Comparison of ENCODE assay signal across 27 cellular contexts in genomic region chr20:23534801-23535593, GRCh38. TPM values are rescaled to one million over a fixed set of nuclear protein-coding genes. Genes with fewer than 3 reads are reported as not detected.
"Had no signal": no experiment of that assay in that cellular context is flagged by ENCODE, and none has a peak within 500 bp of the region (broad histone marks: within the 10 kb centered on the region; RNA-seq: fewer than 3 reads in every experiment).

No MANE protein-coding gene starts in this region.

- H3K9me3 ChIP-seq: MG63 had no signal

- DNase-seq: activated B cell treated with CpG ODN at 0.5 μM for 24 hours; activated CD4-positive, alpha-beta T cell treated with anti-CD3 and anti-CD28 coated beads for 1 hour; activated CD4-positive, alpha-beta T cell treated with anti-CD3 and anti-CD28 coated beads, Interleukin-2, amount 10 ng/mL, durations not matched to agents 24 days and 14 days; activated CD4-positive, alpha-beta T cell treated with anti-CD3 and anti-CD28 coated beads, Interleukin-2, amount 50 U/mL, for 48 hours; activated CD8-positive, alpha-beta memory T cell treated with anti-CD3 and anti-CD28 coated beads, Interleukin-2, amount 10 ng/mL, durations not matched to agents 7 days and 5 days; activated effector memory CD4-positive, alpha-beta T cell treated with anti-CD3 and anti-CD28 coated beads, Interleukin-2, amount 50 U/mL, for 16 hours; activated naive CD4-positive, alpha-beta T cell treated with Interleukin-2 at 50 U/mL for 16 hours; activated naive CD8-positive, alpha-beta T cell treated with anti-CD3 and anti-CD28 coated beads, Interleukin-2, amount 50 U/mL, for 24 hours; activated T-cell treated with anti-CD3 and anti-CD28 coated beads, Interleukin-2, amount 50 U/mL, for 24 hours; amniotic stem cell; MG63; NCI-H1105; NCI-H1436 treated with DMSO at 0.1 percent for 48 hours; NCI-H187 treated with DMSO at 0.1 percent for 48 hours; NCI-H2171 treated with DMSO at 0.1 percent for 48 hours; NCI-H226; NCI-H526; NCI-H82; SIG-M5; T-helper 17 cell; T-helper 9 cell had no signal

- H3K36me3 ChIP-seq: MG63 had no signal

- FAIRE-seq: astrocyte had no signal

- H3K27me3 ChIP-seq: MG63 had no signal

- H3K9me3 Mint-ChIP-seq: activated B cell treated with CpG ODN at 0.5 μM for 24 hours had no signal

- H3K27me3 Mint-ChIP-seq: activated B cell treated with CpG ODN at 0.5 μM for 24 hours, brain had no signal

- H3K4me3 ChIP-seq: MG63 had no signal

- H3K4me3 Mint-ChIP-seq: activated B cell treated with CpG ODN at 0.5 μM for 24 hours; activated CD4-positive, alpha-beta T cell treated with anti-CD3 and anti-CD28 coated beads, Interleukin-2, amount 10 ng/mL, durations not matched to agents 24 days and 14 days; activated CD8-positive, alpha-beta memory T cell treated with anti-CD3 and anti-CD28 coated beads, Interleukin-2, amount 10 ng/mL, durations not matched to agents 7 days and 5 days; activated naive CD8-positive, alpha-beta T cell treated with anti-CD3 and anti-CD28 coated beads, Interleukin-2, amount 50 U/mL, for 24 hours; activated T-cell treated with anti-CD3 and anti-CD28 coated beads, Interleukin-2, amount 50 U/mL, for 24 hours; brain; T-helper 17 cell had no signal

- H3K27ac Mint-ChIP-seq: activated B cell treated with CpG ODN at 0.5 μM for 24 hours; activated CD4-positive, alpha-beta T cell treated with anti-CD3 and anti-CD28 coated beads, Interleukin-2, amount 10 ng/mL, durations not matched to agents 24 days and 14 days; activated CD8-positive, alpha-beta memory T cell treated with anti-CD3 and anti-CD28 coated beads, Interleukin-2, amount 10 ng/mL, durations not matched to agents 7 days and 5 days; activated naive CD4-positive, alpha-beta T cell treated with anti-CD3 and anti-CD28 coated beads, Interleukin-2, amount 50 U/mL, for 72 hours; activated naive CD8-positive, alpha-beta T cell treated with anti-CD3 and anti-CD28 coated beads, Interleukin-2, amount 50 U/mL, for 24 hours; activated T-cell treated with anti-CD3 and anti-CD28 coated beads, Interleukin-2, amount 50 U/mL, for 24 hours; brain; T-helper 17 cell had no signal

- H3K36me3 Mint-ChIP-seq: activated CD8-positive, alpha-beta memory T cell treated with anti-CD3 and anti-CD28 coated beads, Interleukin-2, amount 10 ng/mL, durations not matched to agents 7 days and 5 days; brain had no signal

- H3K4me1 Mint-ChIP-seq: activated B cell treated with CpG ODN at 0.5 μM for 24 hours; activated CD4-positive, alpha-beta T cell treated with anti-CD3 and anti-CD28 coated beads, Interleukin-2, amount 10 ng/mL, durations not matched to agents 24 days and 14 days; brain; T-helper 17 cell had no signal

RNA-seq across cellular contexts. Expression of gene CST9L, which starts 33.3 kb away (rescaled TPM):
- total RNA-seq: activated B cell treated with CpG ODN at 0.5 μM for 24 hours; activated CD4-positive, alpha-beta T cell treated with anti-CD3 and anti-CD28 coated beads, Interleukin-2, amount 10 ng/mL, durations not matched to agents 24 days and 14 days; activated CD8-positive, alpha-beta memory T cell treated with anti-CD3 and anti-CD28 coated beads, Interleukin-2, amount 10 ng/mL, durations not matched to agents 7 days and 5 days; activated naive CD4-positive, alpha-beta T cell treated with anti-CD3 and anti-CD28 coated beads, Interleukin-2, amount 50 U/mL, for 72 hours; astrocyte; NCI-H460; OCI-LY7; RPMI7951; T-helper 17 cell had no signal

RNA-seq across cellular contexts. Expression of gene CST8, which starts 44.1 kb away (rescaled TPM):
- total RNA-seq: activated B cell treated with CpG ODN at 0.5 μM for 24 hours; activated CD4-positive, alpha-beta T cell treated with anti-CD3 and anti-CD28 coated beads, Interleukin-2, amount 10 ng/mL, durations not matched to agents 24 days and 14 days; activated CD8-positive, alpha-beta memory T cell treated with anti-CD3 and anti-CD28 coated beads, Interleukin-2, amount 10 ng/mL, durations not matched to agents 7 days and 5 days; activated naive CD4-positive, alpha-beta T cell treated with anti-CD3 and anti-CD28 coated beads, Interleukin-2, amount 50 U/mL, for 72 hours; astrocyte; NCI-H460; OCI-LY7; RPMI7951; T-helper 17 cell had no signal
